In the genomic region with DNA sequence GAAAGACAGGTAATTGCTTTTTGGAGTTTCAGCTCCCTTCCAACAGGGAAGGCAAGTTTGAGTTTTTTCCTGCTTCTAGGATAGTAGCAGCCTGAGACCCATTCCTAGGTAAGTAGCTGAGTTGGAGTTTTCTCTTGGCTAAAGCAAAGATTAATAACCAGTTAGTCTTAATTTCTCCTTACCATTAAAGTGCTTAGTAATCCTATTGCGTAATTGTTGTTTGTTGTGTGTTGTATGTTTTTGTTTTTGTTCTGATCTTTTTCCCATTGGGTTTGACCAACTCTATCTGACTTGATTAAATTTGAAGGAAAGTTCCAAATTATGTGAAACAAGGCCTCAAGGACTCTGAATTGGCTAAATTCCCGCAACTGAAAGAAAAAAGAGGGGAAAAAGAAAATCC, we compare ENCODE assay signal across 38 cellular contexts.
"Had no signal": no experiment of that assay in that cellular context is flagged by ENCODE, and none has a peak within 500 bp of the region (broad histone marks: within the 10 kb centered on the region; RNA-seq: fewer than 3 reads in every experiment).

No MANE protein-coding gene starts in this region.

- H3K27ac ChIP-seq: adrenal gland, ascending aorta, body of pancreas, brain microvascular endothelial cell, breast epithelium, cardiac muscle cell had no signal

- H3K27me3 ChIP-seq: adrenal gland, ascending aorta, body of pancreas, brain microvascular endothelial cell, breast epithelium, cardiac muscle cell had no signal

- DNase-seq: activated effector memory CD4-positive, alpha-beta T cell treated with anti-CD3 and anti-CD28 coated beads, Interleukin-2, amount 50 U/mL, for 16 hours; activated effector memory CD4-positive, alpha-beta T cell treated with Interleukin-2 at 50 U/mL for 16 hours; activated gamma-delta T cell; activated gamma-delta T cell treated with Interleukin-2 at 50 U/mL for 16 hours; activated naive CD4-positive, alpha-beta T cell; activated naive CD4-positive, alpha-beta T cell treated with anti-CD3 and anti-CD28 coated beads for 36 hours; activated naive CD4-positive, alpha-beta T cell treated with anti-CD3 and anti-CD28 coated beads, Interleukin-2, amount 10 ng/mL, durations not matched to agents 7 days and 5 days; activated naive CD4-positive, alpha-beta T cell treated with anti-CD3 and anti-CD28 coated beads, Interleukin-2, amount 50 U/mL, for 16 hours; activated naive CD4-positive, alpha-beta T cell treated with Interleukin-2 at 50 U/mL for 16 hours; activated naive CD8-positive, alpha-beta T cell treated with anti-CD3 and anti-CD28 coated beads for 36 hours; activated naive CD8-positive, alpha-beta T cell treated with anti-CD3 and anti-CD28 coated beads, Interleukin-2, amount 10 ng/mL, durations not matched to agents 7 days and 5 days; activated naive CD8-positive, alpha-beta T cell treated with anti-CD3 and anti-CD28 coated beads, Interleukin-2, amount 50 U/mL, for 24 hours; activated T-cell treated with anti-CD3 and anti-CD28 coated beads, Interleukin-2, amount 50 U/mL, for 1 hour; activated T-cell treated with anti-CD3 and anti-CD28 coated beads, Interleukin-2, amount 50 U/mL, for 24 hours; activated T-cell treated with anti-CD3 and anti-CD28 coated beads, Interleukin-2, amount 50 U/mL, for 4 hours; activated T-cell treated with anti-CD3 and anti-CD28 coated beads, Interleukin-2, amount 50 U/mL, for 48 hours; activated T-cell treated with anti-CD3 and anti-CD28 coated beads, Interleukin-2, amount 50 U/mL, for 72 hours; adrenal gland; amniotic stem cell; amygdala; anterior cingulate cortex; aorta; body of pancreas; brain microvascular endothelial cell; caudate nucleus; central memory CD4-positive, alpha-beta T cell had no signal

- H3K9me3 Mint-ChIP-seq: activated naive CD4-positive, alpha-beta T cell treated with anti-CD3 and anti-CD28 coated beads for 36 hours; activated naive CD4-positive, alpha-beta T cell treated with anti-CD3 and anti-CD28 coated beads, Interleukin-2, amount 10 ng/mL, durations not matched to agents 7 days and 5 days; activated naive CD4-positive, alpha-beta T cell treated with anti-CD3 and anti-CD28 coated beads, Interleukin-2, amount 50 U/mL, for 24 hours; activated naive CD4-positive, alpha-beta T cell treated with anti-CD3 and anti-CD28 coated beads, Interleukin-2, amount 50 U/mL, for 72 hours; activated naive CD8-positive, alpha-beta T cell treated with anti-CD3 and anti-CD28 coated beads, Interleukin-2, amount 10 ng/mL, durations not matched to agents 7 days and 5 days; activated naive CD8-positive, alpha-beta T cell treated with anti-CD3 and anti-CD28 coated beads, Interleukin-2, amount 50 U/mL, for 24 hours; activated T-cell treated with anti-CD3 and anti-CD28 coated beads, Interleukin-2, amount 50 U/mL, for 24 hours; activated T-cell treated with anti-CD3 and anti-CD28 coated beads, Interleukin-2, amount 50 U/mL, for 4 hours; activated T-cell treated with anti-CD3 and anti-CD28 coated beads, Interleukin-2, amount 50 U/mL, for 72 hours; activated T-helper 1 cell treated with anti-CD3 and anti-CD28 coated beads, Interleukin-12 subunit alpha, Interleukin-12 subunit beta, Interleukin-2, Interleukin-4 antibody, amounts not matched to agents 30 ng/mL and 10 ng/mL and 1 ng/mL, durations not matched to agents 14 hours and 24 hours and 36 hours; activated T-helper 17 cell treated with anti-CD3 and anti-CD28 coated beads, Interleukin-2, amount 50 U/mL, for 72 hours; activated T-helper 2 cell treated with anti-CD3 and anti-CD28 coated beads, Interferon-gamma antibody, Interleukin-2, Interleukin-4, amounts not matched to agents 10 μg/mL and 5 μg/mL and 100 μg/mL, durations not matched to agents 14 hours and 24 hours and 36 hours; central memory CD8-positive, alpha-beta T cell had no signal

- H3K4me3 ChIP-seq: adrenal gland, ascending aorta, body of pancreas, breast epithelium, cardiac muscle cell had no signal

- H3K4me3 Mint-ChIP-seq: activated naive CD4-positive, alpha-beta T cell treated with anti-CD3 and anti-CD28 coated beads for 36 hours; activated naive CD4-positive, alpha-beta T cell treated with anti-CD3 and anti-CD28 coated beads, Interleukin-2, amount 10 ng/mL, durations not matched to agents 7 days and 5 days; activated naive CD4-positive, alpha-beta T cell treated with anti-CD3 and anti-CD28 coated beads, Interleukin-2, amount 50 U/mL, for 24 hours; activated naive CD8-positive, alpha-beta T cell; activated naive CD8-positive, alpha-beta T cell treated with anti-CD3 and anti-CD28 coated beads for 36 hours; activated naive CD8-positive, alpha-beta T cell treated with anti-CD3 and anti-CD28 coated beads, Interleukin-2, amount 10 ng/mL, durations not matched to agents 7 days and 5 days; activated naive CD8-positive, alpha-beta T cell treated with anti-CD3 and anti-CD28 coated beads, Interleukin-2, amount 50 U/mL, for 24 hours; activated T-cell treated with anti-CD3 and anti-CD28 coated beads, Interleukin-2, amount 50 U/mL, for 24 hours; activated T-cell treated with anti-CD3 and anti-CD28 coated beads, Interleukin-2, amount 50 U/mL, for 4 hours; activated T-cell treated with anti-CD3 and anti-CD28 coated beads, Interleukin-2, amount 50 U/mL, for 72 hours; activated T-helper 1 cell treated with anti-CD3 and anti-CD28 coated beads, Interleukin-12 subunit alpha, Interleukin-12 subunit beta, Interleukin-2, Interleukin-4 antibody, amounts not matched to agents 30 ng/mL and 10 ng/mL and 1 ng/mL, durations not matched to agents 14 hours and 24 hours and 36 hours; activated T-helper 17 cell treated with anti-CD3 and anti-CD28 coated beads, Interleukin-2, amount 50 U/mL, for 72 hours; brain; central memory CD8-positive, alpha-beta T cell had no signal

- H3K4me1 Mint-ChIP-seq: activated naive CD4-positive, alpha-beta T cell treated with anti-CD3 and anti-CD28 coated beads, Interleukin-2, amount 10 ng/mL, durations not matched to agents 7 days and 5 days; activated naive CD4-positive, alpha-beta T cell treated with anti-CD3 and anti-CD28 coated beads, Interleukin-2, amount 50 U/mL, for 24 hours; activated naive CD8-positive, alpha-beta T cell treated with anti-CD3 and anti-CD28 coated beads for 36 hours; activated naive CD8-positive, alpha-beta T cell treated with anti-CD3 and anti-CD28 coated beads, Interleukin-2, amount 10 ng/mL, durations not matched to agents 7 days and 5 days; activated naive CD8-positive, alpha-beta T cell treated with anti-CD3 and anti-CD28 coated beads, Interleukin-2, amount 50 U/mL, for 24 hours; activated T-helper 17 cell treated with anti-CD3 and anti-CD28 coated beads, Interleukin-2, amount 50 U/mL, for 72 hours; brain; central memory CD8-positive, alpha-beta T cell had no signal

- H3K27me3 Mint-ChIP-seq: activated naive CD4-positive, alpha-beta T cell treated with anti-CD3 and anti-CD28 coated beads, Interleukin-2, amount 10 ng/mL, durations not matched to agents 7 days and 5 days; activated naive CD4-positive, alpha-beta T cell treated with anti-CD3 and anti-CD28 coated beads, Interleukin-2, amount 50 U/mL, for 24 hours; activated naive CD8-positive, alpha-beta T cell; activated naive CD8-positive, alpha-beta T cell treated with anti-CD3 and anti-CD28 coated beads for 36 hours; activated naive CD8-positive, alpha-beta T cell treated with anti-CD3 and anti-CD28 coated beads, Interleukin-2, amount 10 ng/mL, durations not matched to agents 7 days and 5 days; activated naive CD8-positive, alpha-beta T cell treated with anti-CD3 and anti-CD28 coated beads, Interleukin-2, amount 50 U/mL, for 24 hours; central memory CD8-positive, alpha-beta T cell had no signal

- H3K36me3 Mint-ChIP-seq: activated naive CD4-positive, alpha-beta T cell treated with anti-CD3 and anti-CD28 coated beads, Interleukin-2, amount 10 ng/mL, durations not matched to agents 7 days and 5 days; activated naive CD4-positive, alpha-beta T cell treated with anti-CD3 and anti-CD28 coated beads, Interleukin-2, amount 50 U/mL, for 24 hours; activated naive CD4-positive, alpha-beta T cell treated with anti-CD3 and anti-CD28 coated beads, Interleukin-2, amount 50 U/mL, for 72 hours; activated naive CD8-positive, alpha-beta T cell; activated naive CD8-positive, alpha-beta T cell treated with anti-CD3 and anti-CD28 coated beads for 36 hours; activated naive CD8-positive, alpha-beta T cell treated with anti-CD3 and anti-CD28 coated beads, Interleukin-2, amount 10 ng/mL, durations not matched to agents 7 days and 5 days; brain had no signal

- ATAC-seq: activated naive CD4-positive, alpha-beta T cell treated with anti-CD3 and anti-CD28 coated beads, Interleukin-2, amount 50 U/mL, for 72 hours; activated naive CD8-positive, alpha-beta T cell treated with anti-CD3 and anti-CD28 coated beads, Interleukin-2, amount 50 U/mL, for 24 hours; activated T-cell treated with anti-CD3 and anti-CD28 coated beads, Interleukin-2, amount 50 U/mL, for 4 hours; activated T-cell treated with anti-CD3 and anti-CD28 coated beads, Interleukin-2, amount 50 U/mL, for 72 hours; activated T-helper 17 cell treated with anti-CD3 and anti-CD28 coated beads, Interleukin-2, amount 50 U/mL, for 72 hours; body of pancreas had no signal

- H3K9me3 ChIP-seq: adrenal gland, ascending aorta, body of pancreas, breast epithelium had no signal

- H3K4me1 ChIP-seq: adrenal gland, ascending aorta, body of pancreas, breast epithelium had no signal

- H3K27ac Mint-ChIP-seq: activated naive CD4-positive, alpha-beta T cell treated with anti-CD3 and anti-CD28 coated beads for 36 hours; activated naive CD4-positive, alpha-beta T cell treated with anti-CD3 and anti-CD28 coated beads, Interleukin-2, amount 10 ng/mL, durations not matched to agents 7 days and 5 days; activated naive CD4-positive, alpha-beta T cell treated with anti-CD3 and anti-CD28 coated beads, Interleukin-2, amount 50 U/mL, for 24 hours; activated naive CD4-positive, alpha-beta T cell treated with anti-CD3 and anti-CD28 coated beads, Interleukin-2, amount 50 U/mL, for 72 hours; activated naive CD8-positive, alpha-beta T cell; activated naive CD8-positive, alpha-beta T cell treated with anti-CD3 and anti-CD28 coated beads for 36 hours; activated naive CD8-positive, alpha-beta T cell treated with anti-CD3 and anti-CD28 coated beads, Interleukin-2, amount 10 ng/mL, durations not matched to agents 7 days and 5 days; activated naive CD8-positive, alpha-beta T cell treated with anti-CD3 and anti-CD28 coated beads, Interleukin-2, amount 50 U/mL, for 24 hours; activated T-cell treated with anti-CD3 and anti-CD28 coated beads, Interleukin-2, amount 50 U/mL, for 24 hours; activated T-cell treated with anti-CD3 and anti-CD28 coated beads, Interleukin-2, amount 50 U/mL, for 72 hours; activated T-helper 1 cell treated with anti-CD3 and anti-CD28 coated beads, Interleukin-12 subunit alpha, Interleukin-12 subunit beta, Interleukin-2, Interleukin-4 antibody, amounts not matched to agents 30 ng/mL and 10 ng/mL and 1 ng/mL, durations not matched to agents 14 hours and 24 hours and 36 hours; activated T-helper 17 cell treated with anti-CD3 and anti-CD28 coated beads, Interleukin-2, amount 50 U/mL, for 72 hours; activated T-helper 2 cell treated with anti-CD3 and anti-CD28 coated beads, Interferon-gamma antibody, Interleukin-2, Interleukin-4, amounts not matched to agents 10 μg/mL and 5 μg/mL and 100 μg/mL, durations not matched to agents 14 hours and 24 hours and 36 hours; brain had no signal

- H3K36me3 ChIP-seq: adrenal gland, ascending aorta, brain microvascular endothelial cell, breast epithelium, cardiac muscle cell had no signal

- FAIRE-seq: bronchial epithelial cell had no signal
